In genomic region chr1:20446796-20447195, GRCh38 we compare ENCODE assay signal across 27 cellular contexts. TPM values are rescaled to one million over a fixed set of nuclear protein-coding genes. Genes with fewer than 3 reads are reported as not detected.
A peak's percentile ranks its signal among the peaks of the same experiment; 100 is the strongest.
DNase-seq lines count a peak whose midpoint lies in the region; ATAC-seq, FAIRE-seq and TF ChIP-seq lines count a peak whose summit lies in the region.
"Had no signal": no experiment of that assay in that cellular context is flagged by ENCODE, and none has a peak within 500 bp of the region (broad histone marks: within the 10 kb centered on the region; RNA-seq: fewer than 3 reads in every experiment).

No MANE protein-coding gene starts in this region.

- in situ Hi-C loops in HepG2 (cut with HindIII; ENCODE audit: extremely low pct_ligation_motif_present, low pct_unique_long_range_greater_than_20kb): no loop called here

- CTCF ChIA-PET in HepG2 (lab: Yijun Ruan, JAX; ENCODE audit: low intra/inter-chr PET ratio, low total read pairs): no interaction called here

- no peak overlapping the region for H3K4me3 ChIP-seq in HepG2 (replicated peaks in 1 of 3; ENCODE audit: insufficient read depth in 1 of 3, low read depth in 2 of 3, low read length in 3 of 3)
- H3K4me3 ChIP-seq in right lobe of liver: no peak overlapping the region
- no peak overlapping the region for H3K4me3 ChIP-seq in astrocyte (ENCODE audit: insufficient read depth, low read depth, low read length)
- H3K4me3 ChIP-seq in fibroblast of mammary gland (ENCODE audit: control insufficient read depth, low read depth, low read length): no peak overlapping the region
- H3K4me3 ChIP-seq: A549, mucosa of descending colon, neural progenitor cell, tibial nerve had no signal

- no peaks in the 10 kb centered on the region for H3K36me3 ChIP-seq in HepG2 (replicated peaks in 1 of 2; ENCODE audit: control insufficient read depth in 1 of 2, insufficient read depth in 2 of 2, low read length in 2 of 2)
- H3K36me3 ChIP-seq in right lobe of liver: no peaks in the 10 kb centered on the region
- H3K36me3 ChIP-seq in astrocyte (ENCODE audit: insufficient read depth, low read length): no peaks in the 10 kb centered on the region
- H3K36me3 ChIP-seq: neural progenitor cell, tibial nerve had no signal

- H3K27ac ChIP-seq in HepG2 (ENCODE audit: extremely low read length, insufficient read depth, low read length) (no peak overlapping the region), right lobe of liver (no peak overlapping the region), astrocyte (ENCODE audit: low read depth, low read length) (no peak overlapping the region)
- H3K27ac ChIP-seq: neural progenitor cell, tibial nerve had no signal

- H3K4me1 ChIP-seq in HepG2 (ENCODE audit: insufficient read depth, low read length) (peaks cover 22% of the 10 kb centered on the region), right lobe of liver (no peaks in the 10 kb centered on the region), astrocyte (ENCODE audit: insufficient read depth, low read length) (no peaks in the 10 kb centered on the region)
- H3K4me1 ChIP-seq: tibial nerve had no signal

- TF ChIP-seq POLR2A in HepG2 (IDR thresholded peaks at IDR 0.05; ENCODE audit: insufficient read depth in 1 of 2, low read depth in 2 of 2, low read length in 2 of 2) (no peak), right lobe of liver (IDR thresholded peaks at IDR 0.05) (no peak), GM12892 (IDR thresholded peaks at IDR 0.05; ENCODE audit: low read depth, low read length) (no peak)

- 42% methylated on average over 7 of the region's 7 CpGs for WGBS in HepG2 (ENCODE audit: low lambda C conversion rate)
- WGBS in right lobe of liver (ENCODE audit: insufficient coverage, low coverage, low lambda C conversion rate, missing lambda C conversion rate): 78% methylated on average over 4 of the region's 7 CpGs

- no peak overlapping the region for H3K4me3 Mint-ChIP-seq in astrocyte (ENCODE audit: unreplicated experiment)
- H3K4me3 Mint-ChIP-seq: activated CD8-positive, alpha-beta memory T cell treated with anti-CD3 and anti-CD28 coated beads, Interleukin-2, amount 10 ng/mL, durations not matched to agents 7 days and 5 days; central memory CD8-positive, alpha-beta T cell; neural progenitor cell had no signal

- H2AFZ ChIP-seq in HepG2 (ENCODE audit: low read length) (no peak overlapping the region), astrocyte (ENCODE audit: low read depth, low read length) (no peak overlapping the region)
- H2AFZ ChIP-seq: neural progenitor cell had no signal

- POLR2A ChIA-PET in HepG2 (lab: Yijun Ruan, JAX): no interaction called here

- peaks cover 26% of the 10 kb centered on the region for H3K27me3 Mint-ChIP-seq in astrocyte (ENCODE audit: low read depth, unreplicated experiment)

- TF ChIP-seq RAD21 in HepG2 (CRISPR knock-in tag; IDR thresholded peaks at IDR 0.05): no peak

- H4K20me1 ChIP-seq in HepG2 (ENCODE audit: insufficient read depth, low read length) (no peaks in the 10 kb centered on the region), astrocyte (ENCODE audit: insufficient read depth, low read length) (no peaks in the 10 kb centered on the region)

- H3K36me3 Mint-ChIP-seq in astrocyte (ENCODE audit: low read depth, unreplicated experiment): no peaks in the 10 kb centered on the region
- H3K36me3 Mint-ChIP-seq: activated CD8-positive, alpha-beta memory T cell treated with anti-CD3 and anti-CD28 coated beads, Interleukin-2, amount 10 ng/mL, durations not matched to agents 7 days and 5 days; neural progenitor cell had no signal

- TF ChIP-seq EP300 in HepG2 (IDR thresholded peaks at IDR 0.05; ENCODE audit: low read depth in 2 of 2, low read length in 2 of 2): no peak
- TF ChIP-seq EP300 in HepG2 (CRISPR knock-in tag; IDR thresholded peaks at IDR 0.05; ENCODE audit: borderline replicate concordance): no peak

- DNase-seq in HepG2 (ENCODE audit: low spot score) (no peak), right lobe of liver (no peak), astrocyte (ENCODE audit: low read depth) (peak; percentile 32), fibroblast of mammary gland (ENCODE audit: low read depth) (peak; percentile 78), DMS153 treated with DMSO at 0.1 percent for 48 hours (lab: John Stamatoyannopoulos, UW; ENCODE audit: unreplicated experiment) (no peak), pons (ENCODE audit: low spot score) (no peak), GM12892 (ENCODE audit: insufficient read length) (no peak)
- DNase-seq: activated CD4-positive, alpha-beta T cell treated with anti-CD3 and anti-CD28 coated beads for 4 hours; activated CD8-positive, alpha-beta memory T cell treated with anti-CD3 and anti-CD28 coated beads, Interleukin-2, amount 10 ng/mL, durations not matched to agents 7 days and 5 days; DMS79; effector memory CD4-positive, alpha-beta T cell; H7; KG1; mucosa of descending colon; NCI-H2107; NCI-H69; retina; stimulated activated naive CD4-positive, alpha-beta T cell had no signal

- H3K27ac Mint-ChIP-seq in astrocyte (ENCODE audit: unreplicated experiment): no peak overlapping the region
- H3K27ac Mint-ChIP-seq: activated CD8-positive, alpha-beta memory T cell treated with anti-CD3 and anti-CD28 coated beads, Interleukin-2, amount 10 ng/mL, durations not matched to agents 7 days and 5 days; activated T-helper 2 cell treated with anti-CD3 and anti-CD28 coated beads, Interferon-gamma antibody, Interleukin-2, Interleukin-4, amounts not matched to agents 10 μg/mL and 5 μg/mL and 100 μg/mL, durations not matched to agents 14 hours and 24 hours and 36 hours had no signal

- H3K9me3 ChIP-seq in HepG2 (ENCODE audit: low read length) (no peaks in the 10 kb centered on the region), right lobe of liver (no peaks in the 10 kb centered on the region), astrocyte (ENCODE audit: insufficient read depth, low read depth, low read length) (no peaks in the 10 kb centered on the region)
- H3K9me3 ChIP-seq: A549, mucosa of descending colon, tibial nerve had no signal

- intact Hi-C loops in HepG2 (cut with micrococcal nuclease; ENCODE audit: unreplicated experiment): no loop called here
- intact Hi-C loops in right lobe of liver (cut with DNase I): no loop called here

- H3K9me3 Mint-ChIP-seq in astrocyte (ENCODE audit: unreplicated experiment): peaks cover 5% of the 10 kb centered on the region
- H3K9me3 Mint-ChIP-seq: activated T-helper 2 cell treated with anti-CD3 and anti-CD28 coated beads, Interferon-gamma antibody, Interleukin-2, Interleukin-4, amounts not matched to agents 10 μg/mL and 5 μg/mL and 100 μg/mL, durations not matched to agents 14 hours and 24 hours and 36 hours; central memory CD8-positive, alpha-beta T cell; neural progenitor cell had no signal

- peaks cover 1 to 5% of the 10 kb centered on the region in 2 experiments; a peak in 1 of 5 replicates for H3K27me3 ChIP-seq in HepG2 (ENCODE audit: control insufficient read depth in 1 of 2, insufficient read depth in 2 of 2, low read length in 2 of 2)
- no peaks in the 10 kb centered on the region for H3K27me3 ChIP-seq in right lobe of liver
- H3K27me3 ChIP-seq in astrocyte (ENCODE audit: insufficient read depth, low read length): peaks cover 15% of the 10 kb centered on the region
- H3K27me3 ChIP-seq: neural progenitor cell had no signal

- H3K4me2 ChIP-seq in HepG2 (ENCODE audit: low read depth, low read length) (no peak overlapping the region), astrocyte (ENCODE audit: low read length) (no peak overlapping the region)
- H3K4me2 ChIP-seq: A549, neural progenitor cell had no signal

- ATAC-seq in HepG2: no peak
- ATAC-seq in right lobe of liver: no peak
- no peak for ATAC-seq in GM19455 (IDR thresholded peaks at IDR 0.05; ENCODE audit: unreplicated experiment)
- ATAC-seq: activated CD8-positive, alpha-beta memory T cell treated with anti-CD3 and anti-CD28 coated beads, Interleukin-2, amount 10 ng/mL, durations not matched to agents 7 days and 5 days; mucosa of descending colon had no signal

- no TSS peak for BruUV-seq in HepG2 (replicated peaks; lab: Mats Ljungman, UMichigan)

- no peak overlapping the region for H3K9ac ChIP-seq in HepG2 (ENCODE audit: insufficient read depth, low read depth, low read length)
- H3K9ac ChIP-seq in astrocyte (ENCODE audit: low read length): no peak overlapping the region
- H3K9ac ChIP-seq: neural progenitor cell had no signal

- FAIRE-seq in HepG2 (lab: Jason Lieb, UNC): no peak
- FAIRE-seq in astrocyte (lab: Jason Lieb, UNC): no peak
- FAIRE-seq in GM12892 (lab: Jason Lieb, UNC): no peak
- FAIRE-seq: A549, frontal cortex, GM18507, TTC549 had no signal

- H3K4me1 Mint-ChIP-seq in astrocyte (ENCODE audit: low read depth, unreplicated experiment): no peaks in the 10 kb centered on the region
- H3K4me1 Mint-ChIP-seq: activated CD8-positive, alpha-beta memory T cell treated with anti-CD3 and anti-CD28 coated beads, Interleukin-2, amount 10 ng/mL, durations not matched to agents 7 days and 5 days; central memory CD8-positive, alpha-beta T cell had no signal

- TF ChIP-seq CTCF in HepG2 (CRISPR knock-in tag; IDR thresholded peaks at IDR 0.05) (no peak), right lobe of liver (IDR thresholded peaks at IDR 0.05) (no peak), astrocyte (IDR thresholded peaks at IDR 0.05; ENCODE audit: insufficient read depth, low read depth, low read length) (no peak), fibroblast of mammary gland (conservative IDR thresholded peaks at IDR 0.05; ENCODE audit: control insufficient read depth, insufficient read depth, low read depth, low read length) (no peak)

- H3K79me2 ChIP-seq in HepG2 (ENCODE audit: insufficient read depth, low read length) (no peaks in the 10 kb centered on the region), astrocyte (ENCODE audit: insufficient read depth, low read length) (no peaks in the 10 kb centered on the region)

RNA-seq across cellular contexts. Expression of gene CAMK2N1, which starts 39.2 kb away (rescaled TPM):
- total RNA-seq in HepG2 (2016; rRNA removed; fragmentation: Illumina TruSeq; extraction: Trizol) (38.6 and 44.3 TPM in 2 replicates), right lobe of liver (10 to 100 TPM; 10.4 to 30.2 (median 20.1) TPM), astrocyte (17.5 and 18.9 TPM in 2 replicates)
- 53.6 and 65.2 TPM in 2 replicates for total RNA-seq in HepG2 (2016; cell fraction: cytosol; rRNA removed; fragmentation: Illumina TruSeq; extraction: Trizol; ENCODE audit: low read depth)
- 39.6 and 42.8 TPM in 2 replicates for total RNA-seq in HepG2 (2016; cell fraction: insoluble cytoplasmic fraction; rRNA removed; fragmentation: Illumina TruSeq; extraction: Trizol)
- 110 and 117 TPM in 2 replicates for total RNA-seq in HepG2 (2016; cell fraction: membrane; rRNA removed; fragmentation: Illumina TruSeq; extraction: Trizol)
- 21.4 and 29.3 TPM in 2 replicates for total RNA-seq in HepG2 (2016; cell fraction: nucleus; rRNA removed; fragmentation: Illumina TruSeq; extraction: Trizol)
- 32.7 and 38.0 TPM in 2 replicates for polyA plus RNA-seq in HepG2 (2011; rRNA removed)
- polyA plus RNA-seq in HepG2 (2011; cell fraction: cytosol; rRNA removed): 27.0 and 40.8 TPM in 2 replicates
- polyA plus RNA-seq in HepG2 (2011; cell fraction: nucleus; rRNA removed): 23.2 and 28.1 TPM in 2 replicates
- 108 and 112 TPM in 2 replicates for polyA plus RNA-seq in HepG2 (2012)
- polyA plus RNA-seq in HepG2 (2016; cell fraction: cytosol; fragmentation: Illumina TruSeq; extraction: Trizol; ENCODE audit: low read depth): 238 and 250 TPM in 2 replicates
- 120 and 152 TPM in 2 replicates for polyA plus RNA-seq in HepG2 (2016; cell fraction: insoluble cytoplasmic fraction; fragmentation: Illumina TruSeq; extraction: Trizol; ENCODE audit: low read depth)
- polyA plus RNA-seq in HepG2 (2016; cell fraction: membrane; fragmentation: Illumina TruSeq; extraction: Trizol; ENCODE audit: low read depth): 340 and 368 TPM in 2 replicates
- 110 and 112 TPM in 2 replicates for polyA plus RNA-seq in HepG2 (2016; cell fraction: nucleus; fragmentation: Illumina TruSeq; extraction: Trizol; ENCODE audit: insufficient read depth, low read depth)
- 0.12 and 20.9 TPM in 2 replicates for polyA minus RNA-seq in HepG2 (2011; rRNA and poly(A)+ RNA removed; ENCODE audit: low replicate concordance)
- 34.7 and 39.2 TPM in 2 replicates for polyA minus RNA-seq in HepG2 (2011; cell fraction: cytosol; rRNA and poly(A)+ RNA removed)
- 19.4 and 21.5 TPM in 2 replicates for polyA minus RNA-seq in HepG2 (2011; cell fraction: nucleus; rRNA and poly(A)+ RNA removed)
- polyA plus RNA-seq in GM12892 (2012; ENCODE audit: missing spikeins): not detected

Comparison
In these comparisons a context has a peak if more than half of its experiments do, and no peak if none do; other contexts are left out.
1. DNase-seq: peak in astrocyte (single experiment) and fibroblast of mammary gland (single experiment); none in HepG2 (single experiment), right lobe of liver (0 of 3), DMS153 treated with DMSO at 0.1 percent for 48 hours (single experiment), pons (single experiment) and GM12892 (single experiment).